6 cellular contexts compared by ENCODE assay signal in genomic region chr19:34932494-34932893, GRCh38.
"Had no signal": no experiment of that assay in that cellular context is flagged by ENCODE, and none has a peak within 500 bp of the region (broad histone marks: within the 10 kb centered on the region; RNA-seq: fewer than 3 reads in every experiment).

No MANE protein-coding gene starts in this region.

- H3K27ac Mint-ChIP-seq: IgD-negative memory B cell had no signal

- H3K9ac ChIP-seq: KMS-11 had no signal

- DNase-seq: KBM-7, KG1 had no signal

- H3K27ac ChIP-seq: HL-60, KMS-11 had no signal

- FAIRE-seq: HTR-8/SVneo had no signal

- H3K4me2 ChIP-seq: KMS-11 had no signal

- H3K27me3 Mint-ChIP-seq: IgD-negative memory B cell had no signal
